Comparison of ENCODE assay signal across 18 cellular contexts in genomic region chr2:69744456-69744855, GRCh38. TPM values are rescaled to one million over a fixed set of nuclear protein-coding genes. Genes with fewer than 3 reads are reported as not detected.
DNase-seq lines count a peak whose midpoint lies in the region; ATAC-seq, FAIRE-seq and TF ChIP-seq lines count a peak whose summit lies in the region.
"Had no signal": no experiment of that assay in that cellular context is flagged by ENCODE, and none has a peak within 500 bp of the region (broad histone marks: within the 10 kb centered on the region; RNA-seq: fewer than 3 reads in every experiment).

No MANE protein-coding gene starts in this region.

- RAD21 ChIA-PET in GM12878 (lab: Charles Lee; ENCODE audit: unreplicated experiment) = interaction anchor here (1.0 to 8.3 kb wide), 20 partner anchors 10 to 170 kb away, joined by 3 to 76 read pairs (median 10); no protein-coding TSS in a partner anchor

- SMC1A ChIA-PET in GM12878 (lab: Charles Lee; ENCODE audit: uncharacterized antibody, unreplicated experiment) = interaction anchor here (1.0 to 9.1 kb wide), 20 partner anchors 9 to 193 kb away, joined by 3 to 164 read pairs (median 10); no protein-coding TSS in a partner anchor

- DNase-seq in NCI-H82 (lab: John Stamatoyannopoulos, UW) (peak; percentile 48), NCI-H82 treated with DMSO at 0.1 percent for 48 hours (lab: John Stamatoyannopoulos, UW; ENCODE audit: unreplicated experiment) (no peak), GM12878 (ENCODE audit: low read depth, low spot score) (no peak), keratinocyte (ENCODE audit: low read depth, low spot score) (no peak), type B pancreatic cell (ENCODE audit: extremely low spot score, unreplicated experiment) (no peak), cerebellum (ENCODE audit: low spot score) (no peak), SHP77 treated with DMSO at 0.1 percent for 48 hours (lab: John Stamatoyannopoulos, UW) (no peak)
- DNase-seq: 8988T, C1 segment of cervical spinal cord, COR-L47, DMS53, HCEC 1CT, NCI-H1436, NCI-H2029 treated with DMSO at 0.1 percent for 48 hours, NCI-H510A, SIG-M5 had no signal

- no peaks in the 10 kb centered on the region; the same call in 2 of the 3 replicates for H3K9me3 ChIP-seq in GM12878 (replicated peaks; ENCODE audit: control insufficient read depth, insufficient read depth, low read length)
- H3K9me3 ChIP-seq in keratinocyte (ENCODE audit: control insufficient read depth, low read depth, low read length) = no peaks in the 10 kb centered on the region

- H3K4me1 Mint-ChIP-seq in type B pancreatic cell (ENCODE audit: unreplicated experiment) = peaks cover 16% of the 10 kb centered on the region

- no peak overlapping the region for H3K9ac ChIP-seq in GM12878 (ENCODE audit: control insufficient read depth, insufficient read depth, low read length)
- H3K9ac ChIP-seq in keratinocyte (ENCODE audit: control insufficient read depth, extremely low read depth, insufficient read depth, low read length) = no peak overlapping the region

- TF ChIP-seq CTCF in GM12878 (IDR thresholded peaks at IDR 0.05 in 2 of 3, conservative IDR thresholded peaks at IDR 0.05 in 1 of 3; ENCODE audit: control insufficient read depth in 2 of 3, extremely low read depth in 1 of 3, insufficient read depth in 1 of 3, low read depth in 3 of 3, low read length in 3 of 3) (no peak), keratinocyte (optimal IDR thresholded peaks at IDR 0.05 in 1 of 3, IDR thresholded peaks at IDR 0.05 in 1 of 3, conservative IDR thresholded peaks at IDR 0.05 in 1 of 3; ENCODE audit: extremely low read depth in 1 of 3, insufficient read depth in 2 of 3, low read length in 3 of 3) (no peak), type B pancreatic cell (conservative IDR thresholded peaks at IDR 0.05) (no peak)

- H3K4me1 ChIP-seq in GM12878 (ENCODE audit: control insufficient read depth, insufficient read depth, low read length) = peaks cover 6% of the 10 kb centered on the region
- H3K4me1 ChIP-seq in keratinocyte (ENCODE audit: control insufficient read depth, extremely low read depth, insufficient read depth, low read length) = peaks cover 30% of the 10 kb centered on the region

- POLR2A ChIA-PET in GM12878 (lab: Charles Lee) = interaction anchor here (1.1 to 5.2 kb wide), 16 partner anchors 9 to 93 kb away, joined by 3 to 61 read pairs (median 6); no protein-coding TSS in a partner anchor

- ATAC-seq in GM12878 (no peak), GM21515 (IDR thresholded peaks at IDR 0.05; ENCODE audit: unreplicated experiment) (no peak)

- TF ChIP-seq POLR2A in GM12878 (IDR thresholded peaks at IDR 0.05; ENCODE audit: low read depth, low read length) = no peak

- intact Hi-C loops in GM12878 (cut with micrococcal nuclease; ENCODE audit: unreplicated experiment) = loop anchor here (5.0 kb wide), 2 partner anchors 53 to 73 kb away; no protein-coding TSS in a partner anchor

- in situ Hi-C loops in GM12878 (cut with MboI) = loop anchor here (5.0 kb wide), 1 partner anchor 63 kb away; no protein-coding TSS in a partner anchor

- H3K4me3 ChIP-seq in GM12878 (peak overlapping the region; percentile 5; the same call in 1 of the 2 replicates), keratinocyte (ENCODE audit: control insufficient read depth in 2 of 3, extremely low read depth in 1 of 3, insufficient read depth in 2 of 3, low read depth in 1 of 3, low read length in 3 of 3) (no peak overlapping the region)

- H3K27me3 Mint-ChIP-seq in type B pancreatic cell = peaks cover 4% of the 10 kb centered on the region

- H4K20me1 ChIP-seq in GM12878 (ENCODE audit: control insufficient read depth, insufficient read depth) = no peaks in the 10 kb centered on the region
- no peaks in the 10 kb centered on the region for H4K20me1 ChIP-seq in keratinocyte (ENCODE audit: control insufficient read depth, extremely low read depth, insufficient read depth, low read length)

- H3K27me3 ChIP-seq in GM12878 (replicated peaks in 1 of 2; ENCODE audit: control insufficient read depth in 2 of 2, insufficient read depth in 2 of 2, low read length in 1 of 2) (no peaks in the 10 kb centered on the region), keratinocyte (ENCODE audit: control insufficient read depth, extremely low read depth, insufficient read depth, low read length) (no peaks in the 10 kb centered on the region)

- peaks cover 46% of the 10 kb centered on the region for H3K79me2 ChIP-seq in GM12878 (ENCODE audit: control insufficient read depth, insufficient read depth, low read length)
- H3K79me2 ChIP-seq in keratinocyte (ENCODE audit: control insufficient read depth, insufficient read depth, low read length) = peaks cover 64% of the 10 kb centered on the region

- no peak for TF ChIP-seq EP300 in GM12878 (IDR thresholded peaks at IDR 0.05; ENCODE audit: borderline replicate concordance in 1 of 2, control insufficient read depth in 1 of 2, low read depth in 2 of 2, low read length in 2 of 2)

- H3K9me1 ChIP-seq in keratinocyte (ENCODE audit: control insufficient read depth, extremely low read depth, insufficient read depth, low read length) = no peaks in the 10 kb centered on the region

- H3K27ac Mint-ChIP-seq in type B pancreatic cell = peak overlapping the region; percentile 61

- dilution Hi-C loops in keratinocyte (cut with MboI; ENCODE audit: extremely low pct_ligation_motif_present, low sequenced_read_pairs) = no loop called here

- H3K27ac ChIP-seq in GM12878 (ENCODE audit: control insufficient read depth, insufficient read depth) (no peak overlapping the region), keratinocyte (ENCODE audit: control insufficient read depth, insufficient read depth, low read length) (no peak overlapping the region)

- WGBS in GM12878 (ENCODE audit: insufficient coverage, insufficient replicate concordance, low lambda C conversion rate, missing lambda C conversion rate) = 81% methylated on average over 3 of the region's 3 CpGs

- H3K9me3 Mint-ChIP-seq in type B pancreatic cell = no peaks in the 10 kb centered on the region

- BruUV-seq in GM12878 (replicated peaks; lab: Mats Ljungman, UMichigan) = no TSS peak

- TF ChIP-seq RAD21 in GM12878 (IDR thresholded peaks at IDR 0.05; ENCODE audit: insufficient read depth, low read depth, low read length) = no peak

- FAIRE-seq in GM12878 (lab: Jason Lieb, UNC) (peak; percentile 35), keratinocyte (lab: Jason Lieb, UNC) (no peak)
- FAIRE-seq: GM12891 had no signal

- H3K36me3 ChIP-seq in GM12878 (ENCODE audit: control insufficient read depth in 2 of 2, insufficient read depth in 2 of 2, low read length in 1 of 2) (peaks cover 0 to 5% of the 10 kb centered on the region in 2 experiments; a peak in 2 of 4 replicates), keratinocyte (ENCODE audit: control insufficient read depth in 2 of 2, extremely low read depth in 1 of 2, insufficient read depth in 2 of 2, low read length in 2 of 2) (peaks cover 0 to 2% of the 10 kb centered on the region in 2 experiments)

- H3K4me2 ChIP-seq in GM12878 (ENCODE audit: control insufficient read depth, insufficient read depth) (peak overlapping the region; percentile 72), keratinocyte (ENCODE audit: control insufficient read depth, extremely low read depth, insufficient read depth, low read depth, low read length) (peak overlapping the region; percentile 17)

- CTCF ChIA-PET in GM12878 (lab: Yijun Ruan, JAX) = interaction anchor here (0.7 to 6.4 kb wide), 16 partner anchors 11 to 183 kb away, joined by 3 to 60 read pairs (median 4); no protein-coding TSS in a partner anchor

- H3K4me3 Mint-ChIP-seq in type B pancreatic cell = peak overlapping the region; percentile 69

- H2AFZ ChIP-seq in GM12878 (ENCODE audit: control insufficient read depth, low read depth, low read length) (no peak overlapping the region), keratinocyte (ENCODE audit: control insufficient read depth, low read length) (no peak overlapping the region)

- peaks cover 8% of the 10 kb centered on the region for H3K36me3 Mint-ChIP-seq in type B pancreatic cell

TF ChIP-seq in GM12878, 131 proteins besides CTCF, POLR2A, EP300 and RAD21:
- no peak for TF ChIP-seq NFYA (IDR thresholded peaks at IDR 0.05; ENCODE audit: borderline replicate concordance, low read depth, low read length)
TF ChIP-seq in GM12878: peak in this region for 0.

RNA-seq across cellular contexts. Expression of gene ANXA4, which starts 2.5 kb away (rescaled TPM):
- total RNA-seq in GM12878 (2013; cell fraction: nucleolus; rRNA removed) = 52.6 and 58.2 TPM in 2 replicates
- 59.3 and 60.0 TPM in 2 replicates for total RNA-seq in GM12878 (2014; rRNA removed)
- 16.3 and 17.7 TPM in 2 replicates for total RNA-seq in GM12878 (2014; rRNA removed; fragmentation: Illumina TruSeq; extraction: Trizol)
- 57.5 and 64.2 TPM in 2 replicates for total RNA-seq in GM12878 (2021)
- polyA plus RNA-seq in GM12878 (2011; ENCODE audit: low read depth) = 18.8 TPM
- 81.6 and 97.2 TPM in 2 replicates for polyA plus RNA-seq in GM12878 (2011; rRNA removed)
- polyA plus RNA-seq in GM12878 (2011; cell fraction: cytosol; rRNA removed) = 71.3 and 110 TPM in 2 replicates
- polyA plus RNA-seq in GM12878 (2011; cell fraction: nucleus; rRNA removed) = 110 and 122 TPM in 2 replicates
- polyA plus RNA-seq in GM12878 (2012) = 44.2 and 54.2 TPM in 2 replicates
- polyA plus RNA-seq in GM12878 (2014; fragmentation: Illumina TruSeq; extraction: Trizol) = 57.9 and 74.3 TPM in 2 replicates
- polyA plus RNA-seq in GM12878 (2014; fragmentation: Nextera tagmentation; extraction: Ambion mirVana) = 10 to 100 TPM; 64.6 to 73.1 TPM
- polyA plus RNA-seq in GM12878 (2014; rRNA removed) = 78.8 and 94.3 TPM in 2 replicates
- polyA plus RNA-seq in GM12878 (2016; fragmentation: Nextera tagmentation; extraction: Ambion mirVana) = 10 to 100 TPM; 69.0 to 74.2 TPM
- polyA minus RNA-seq in GM12878 (2011; rRNA and poly(A)+ RNA removed) = 77.5 and 85.9 TPM in 2 replicates
- 24.5 and 37.8 TPM in 2 replicates for polyA minus RNA-seq in GM12878 (2011; cell fraction: cytosol; rRNA and poly(A)+ RNA removed)
- polyA minus RNA-seq in GM12878 (2011; cell fraction: nucleus; rRNA and poly(A)+ RNA removed) = 21.4 and 30.3 TPM in 2 replicates
- polyA plus RNA-seq in keratinocyte = 143 to 268 TPM (median 209 TPM) in 3 replicates
- polyA plus RNA-seq in keratinocyte (2011; ENCODE audit: low read depth) = 163 TPM
- polyA plus RNA-seq in keratinocyte (2011; cell fraction: cytosol; rRNA removed) = 167 and 222 TPM in 2 replicates
- polyA plus RNA-seq in keratinocyte (2011; cell fraction: nucleus; rRNA removed) = 183 and 208 TPM in 2 replicates
- 149 and 191 TPM in 2 replicates for polyA plus RNA-seq in keratinocyte (2012; ENCODE audit: low replicate concordance)
- 152 to 289 TPM (median 216 TPM) in 3 replicates for polyA minus RNA-seq in keratinocyte
- polyA minus RNA-seq in keratinocyte (2011; cell fraction: cytosol; rRNA and poly(A)+ RNA removed) = 144 TPM
- polyA minus RNA-seq in keratinocyte (2011; cell fraction: nucleus; rRNA and poly(A)+ RNA removed) = 57.3 and 91.8 TPM in 2 replicates
- 84.5 and 152 TPM in 2 replicates for total RNA-seq in type B pancreatic cell (ENCODE audit: low replicate concordance)
- total RNA-seq in cerebellum = 6.0 TPM
